Comparison of ENCODE assay signal across 6 cellular contexts in the genomic region with DNA sequence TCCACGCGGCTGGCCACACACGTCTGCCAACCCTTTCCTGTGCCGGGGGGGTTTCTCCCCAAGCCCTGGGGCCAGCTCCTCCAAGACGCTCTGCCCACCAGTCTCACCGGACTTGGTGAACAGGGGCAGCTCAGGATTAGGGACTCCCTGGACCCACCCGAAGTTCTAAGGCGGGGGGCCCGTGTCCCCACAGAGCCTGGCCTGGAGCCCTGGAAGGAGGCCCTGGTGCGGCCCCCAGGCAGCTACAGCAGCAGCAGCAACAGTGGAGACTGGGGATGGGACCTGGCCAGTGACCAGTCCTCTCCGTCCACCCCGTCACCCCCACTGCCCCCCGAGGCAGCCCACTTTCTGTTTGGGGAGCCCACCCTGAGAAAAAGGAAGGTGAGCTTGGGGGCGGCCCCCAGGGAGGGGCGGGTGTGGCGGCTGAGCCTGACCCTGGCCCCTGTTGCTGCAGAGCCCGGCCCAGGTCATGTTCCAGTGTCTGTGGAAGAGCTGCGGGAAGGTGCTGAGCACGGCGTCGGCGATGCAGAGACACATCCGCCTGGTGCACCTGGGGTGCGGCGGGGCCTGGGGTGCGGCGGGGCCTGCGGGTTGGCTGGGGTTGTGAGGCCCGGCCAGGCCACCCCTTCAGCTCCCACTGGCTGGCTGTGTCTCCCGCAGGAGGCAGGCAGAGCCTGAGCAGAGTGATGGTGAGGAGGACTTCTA. TPM values are rescaled to one million over a fixed set of nuclear protein-coding genes. Genes with fewer than 3 reads are reported as not detected.
DNase-seq lines count a peak whose midpoint lies in the region; ATAC-seq and TF ChIP-seq lines count a peak whose summit lies in the region.

No MANE protein-coding gene starts in this region.

- intact Hi-C loops in Right ventricle myocardium inferior (cut with DNase I) (loop anchor here (2.0 to 5.0 kb wide), 2 partner anchors 45 to 123 kb away; partner anchors contain the start of gene TPD52L2), left ventricle myocardium superior (cut with micrococcal nuclease) (no loop called here), vagina (cut with DNase I) (no loop called here)

- H3K4me1 ChIP-seq in iPS-20b (ENCODE audit: insufficient read depth, low read length), result no peaks in the 10 kb centered on the region
- peaks cover 41% of the 10 kb centered on the region for H3K4me1 ChIP-seq in vagina

- H3K9me3 ChIP-seq in iPS-20b (ENCODE audit: insufficient read depth, low read depth, low read length) (no peaks in the 10 kb centered on the region), vagina (no peaks in the 10 kb centered on the region)

- H3K36me3 ChIP-seq in iPS-20b (ENCODE audit: insufficient read depth, low read depth, low read length) (peaks cover 14% of the 10 kb centered on the region; the same call in 1 of the 2 replicates), vagina (peaks cover 0 to 19% of the 10 kb centered on the region in 2 donors)

- no peaks in the 10 kb centered on the region; the same call in 1 of the 2 replicates for H3K27me3 ChIP-seq in iPS-20b (ENCODE audit: insufficient read depth, low read length)
- no peaks in the 10 kb centered on the region for H3K27me3 ChIP-seq in vagina

- ATAC-seq in Right ventricle myocardium inferior (no peak), left ventricle myocardium superior (no peak), HG02571 (IDR thresholded peaks at IDR 0.05; ENCODE audit: unreplicated experiment) (no peak)

- DNase-seq in Right ventricle myocardium inferior (ENCODE audit: missing footprints), result peak; percentile 64
- no peak for DNase-seq in left ventricle myocardium superior
- no peak for DNase-seq in vagina (ENCODE audit: extremely low spot score in 2 of 2)
- no peak for DNase-seq in NCI-H446 (lab: John Stamatoyannopoulos, UW)

- H3K4me3 ChIP-seq in iPS-20b (ENCODE audit: low read length) (no peak overlapping the region; the same call in 1 of the 2 replicates), vagina (peak overlapping the region; percentile 54 to 85)

- no peak for TF ChIP-seq CTCF in vagina (IDR thresholded peaks at IDR 0.05)

- H3K27ac ChIP-seq in iPS-20b (ENCODE audit: low read length), result no peak overlapping the region
- H3K27ac ChIP-seq in vagina, result peak overlapping the region; percentile 84

- TF ChIP-seq POLR2A in vagina (IDR thresholded peaks at IDR 0.05), result no peak

- peak overlapping the region; percentile 76 for H3K9ac ChIP-seq in iPS-20b (ENCODE audit: low read depth, low read length)

RNA-seq across cellular contexts. Expression of gene SLC2A4RG, which starts 2.3 kb away (rescaled TPM):
- total RNA-seq in Right ventricle myocardium inferior, result 97.4 TPM
- 104 TPM for total RNA-seq in left ventricle myocardium superior
- total RNA-seq in vagina, result 33.1 TPM

RNA-seq across cellular contexts. Expression of gene LIME1, which starts 5.4 kb away (rescaled TPM):
- 1.6 TPM for total RNA-seq in Right ventricle myocardium inferior
- total RNA-seq in left ventricle myocardium superior, result 2.7 TPM
- 32.4 TPM for total RNA-seq in vagina

RNA-seq across cellular contexts. Expression of gene ZGPAT, which starts 34.0 kb away (rescaled TPM):
- 15.1 TPM for total RNA-seq in Right ventricle myocardium inferior
- total RNA-seq in left ventricle myocardium superior, result 16.2 TPM
- total RNA-seq in vagina, result 30.4 TPM

RNA-seq across cellular contexts. Expression of gene ARFRP1, which starts 34.1 kb away (rescaled TPM):
- total RNA-seq in Right ventricle myocardium inferior (34.2 TPM), left ventricle myocardium superior (46.5 TPM), vagina (30.9 TPM)

RNA-seq across cellular contexts. Expression of gene TNFRSF6B, which starts 45.4 kb away (rescaled TPM):
- total RNA-seq in Right ventricle myocardium inferior (1.0 TPM), left ventricle myocardium superior (0.64 TPM), vagina (16.7 TPM)
